10 cellular contexts compared by ENCODE assay signal in genomic region chr16:56879276-56879675, GRCh38. TPM values are rescaled to one million over a fixed set of nuclear protein-coding genes. Genes with fewer than 3 reads are reported as not detected.
"Had no signal": no experiment of that assay in that cellular context is flagged by ENCODE, and none has a peak within 500 bp of the region (broad histone marks: within the 10 kb centered on the region; RNA-seq: fewer than 3 reads in every experiment).

No MANE protein-coding gene starts in this region.

- H3K9me3 Mint-ChIP-seq: HFFc6 had no signal

- H3K4me3 Mint-ChIP-seq: GM23338, H9, HFFc6 had no signal

- H3K27ac Mint-ChIP-seq: GM23338, HFFc6 had no signal

- H3K9ac ChIP-seq: GM23248 had no signal

- H3K4me2 ChIP-seq: GM23338 had no signal

- DNase-seq: GM23248, GOT3, H7, H9, HCEC 1CT, HFFc6 had no signal

- H3K27ac ChIP-seq: GM23248 had no signal

- ATAC-seq: GM23338, HCT116 had no signal

- H2AFZ ChIP-seq: GM23248, GM23338 had no signal

- H3K4me1 Mint-ChIP-seq: GM23338, H9 had no signal

- H3K4me3 ChIP-seq: GM23248, GM23338 had no signal

RNA-seq across cellular contexts. Expression of gene SLC12A3, which starts 14.3 kb away (rescaled TPM):
- total RNA-seq: GM23248, GM23338, H1, H4, H7, H9, HFFc6 had no signal
- polyA plus RNA-seq: GM23248, GM23338, H1 had no signal
